ENCODE assay signal across 8 cellular contexts in the genomic region with DNA sequence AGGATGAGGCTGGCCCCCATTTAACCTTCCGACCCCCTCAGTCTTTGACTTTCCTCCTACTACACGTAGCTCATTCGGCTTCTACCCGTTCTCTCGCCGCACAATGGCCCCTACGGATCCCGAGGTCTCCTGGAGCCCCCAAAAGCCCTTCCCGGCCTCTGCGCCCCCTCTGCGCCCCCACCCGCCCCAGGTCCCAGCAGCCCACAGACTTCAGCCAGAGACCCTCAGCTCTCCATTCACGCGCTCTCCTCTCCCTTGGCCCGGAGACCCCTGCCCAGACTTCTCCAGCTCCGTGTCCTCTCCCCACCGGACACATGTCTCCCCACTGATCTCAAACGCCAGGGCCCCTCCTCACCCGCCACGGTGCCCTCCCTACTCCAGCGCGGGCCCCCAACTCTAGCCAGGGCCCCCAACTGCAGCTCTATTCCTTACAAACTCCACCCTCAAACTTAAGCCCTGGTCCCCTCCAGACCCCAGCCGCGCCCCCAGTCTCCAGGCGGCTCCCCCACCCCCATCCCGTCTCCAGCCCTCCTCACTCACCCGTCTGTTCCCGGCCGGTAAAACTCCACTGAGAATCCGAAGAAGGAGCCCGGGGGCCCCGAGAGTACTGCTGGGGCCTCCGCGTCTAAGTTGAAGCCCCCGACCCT. TPM values are rescaled to one million over a fixed set of nuclear protein-coding genes. Genes with fewer than 3 reads are reported as not detected.
A peak's percentile ranks its signal among the peaks of the same experiment; 100 is the strongest.
DNase-seq lines count a peak whose midpoint lies in the region; ATAC-seq and TF ChIP-seq lines count a peak whose summit lies in the region.

No MANE protein-coding gene starts in this region.

- peak overlapping the region; percentile 31 for H2BK15ac ChIP-seq in neuronal stem cell (ENCODE audit: low read length)

- WGBS in esophagus, 2 donors: 4 to 5% methylated on average over 30 to 35 of the region's 35 CpGs
- no CpG with 5 or more reads among the region's 35 CpGs for WGBS in neuronal stem cell (ENCODE audit: extremely low coverage in 2 of 2, insufficient read length in 2 of 2, insufficient replicate concordance in 1 of 2), 2 donors

- H2AFZ ChIP-seq in neuronal stem cell (ENCODE audit: low read length): peak overlapping the region; percentile 98

- H3K9me3 ChIP-seq in Panc1 (ENCODE audit: control insufficient read depth, insufficient read depth, low read depth, low read length): no peaks in the 10 kb centered on the region
- no peaks in the 10 kb centered on the region for H3K9me3 ChIP-seq in esophagus (ENCODE audit: control insufficient read depth in 2 of 2, insufficient read depth in 1 of 2, low read depth in 1 of 2, low read length in 1 of 2)
- H3K9me3 ChIP-seq in neuronal stem cell (replicated peaks in 1 of 2; ENCODE audit: control insufficient read depth in 2 of 2, insufficient read depth in 1 of 2, low read depth in 1 of 2, low read length in 2 of 2): no peaks in the 10 kb centered on the region

- peak overlapping the region; percentile 52 for H2BK120ac ChIP-seq in neuronal stem cell (ENCODE audit: low read depth, low read length)

- POLR2A ChIA-PET in Panc1 (lab: Charles Lee): interaction anchor here (0.6 kb wide), 2 partner anchors 48 to 72 kb away, joined by 3 to 8 read pairs; no protein-coding TSS in a partner anchor

- no TSS peak for BruUV-seq in Panc1 (replicated peaks; lab: Mats Ljungman, UMichigan)

- peak overlapping the region; percentile 76 for H3K4ac ChIP-seq in neuronal stem cell (ENCODE audit: low read length)

- DNase-seq in Panc1 (ENCODE audit: low read depth, low spot score) (no peak), neuronal stem cell (ENCODE audit: low spot score) (no peak), HUDEP-2 (lab: John Stamatoyannopoulos, UW; ENCODE audit: unreplicated experiment in 76 of 76) (no peak), DMS114 treated with DMSO at 0.1 percent for 48 hours (lab: John Stamatoyannopoulos, UW; ENCODE audit: unreplicated experiment) (no peak), NCI-H2171 treated with DMSO at 0.1 percent for 48 hours (lab: John Stamatoyannopoulos, UW) (no peak), left lobe of liver (ENCODE audit: low spot score) (no peak)

- H4K8ac ChIP-seq in neuronal stem cell (ENCODE audit: low read depth, low read length): no peak overlapping the region

- H3K27ac ChIP-seq in C4-2B: peak overlapping the region; percentile 72
- H3K27ac ChIP-seq in Panc1 (ENCODE audit: low read length): peak overlapping the region; percentile 93
- H3K27ac ChIP-seq in esophagus (ENCODE audit: low read depth in 2 of 2, low read length in 1 of 2): peak overlapping the region; percentile 82 to 88
- no peak overlapping the region for H3K27ac ChIP-seq in neuronal stem cell (replicated peaks; ENCODE audit: low read length)

- H3K79me1 ChIP-seq in neuronal stem cell (ENCODE audit: low read depth, low read length): peaks cover 4% of the 10 kb centered on the region

- no peak for TF ChIP-seq CTCF in C4-2B (conservative IDR thresholded peaks at IDR 0.05)
- TF ChIP-seq CTCF in Panc1 (IDR thresholded peaks at IDR 0.05): no peak

- no peak overlapping the region for H4K91ac ChIP-seq in neuronal stem cell (ENCODE audit: low read depth, low read length, poor library complexity)

- H3K18ac ChIP-seq in neuronal stem cell (ENCODE audit: low read length): peak overlapping the region; percentile 96

- peak overlapping the region; percentile 90 for H3K23ac ChIP-seq in neuronal stem cell (ENCODE audit: low read depth, low read length, poor library complexity)

- in situ Hi-C loops in Panc1 (cut with HindIII; ENCODE audit: low pct_unique_long_range_greater_than_20kb, low sequenced_read_pairs): no loop called here

- H3K27me3 ChIP-seq in Panc1 (ENCODE audit: control insufficient read depth, insufficient read depth, low read length): no peaks in the 10 kb centered on the region
- no peaks in the 10 kb centered on the region for H3K27me3 ChIP-seq in esophagus (ENCODE audit: control insufficient read depth in 1 of 2, insufficient read depth in 2 of 2, low read length in 2 of 2)
- peaks cover 0 to 27% (median 0%) of the 10 kb centered on the region in 3 experiments for H3K27me3 ChIP-seq in neuronal stem cell (ENCODE audit: control insufficient read depth in 3 of 3, insufficient read depth in 3 of 3, low read depth in 1 of 3, low read length in 3 of 3)

- peak overlapping the region; percentile 71 to 86 for H3K4me3 ChIP-seq in Panc1 (ENCODE audit: low read depth in 2 of 2, low read length in 2 of 2)
- peak overlapping the region; percentile 56 to 72 for H3K4me3 ChIP-seq in esophagus (ENCODE audit: low read depth in 1 of 2, low read length in 2 of 2)
- H3K4me3 ChIP-seq in neuronal stem cell (ENCODE audit: low read length in 2 of 2): peak overlapping the region; percentile 86 to 96

- H3K4me2 ChIP-seq in neuronal stem cell (ENCODE audit: insufficient read depth, low read length, poor library complexity, severe bottlenecking): peak overlapping the region; percentile 86

- CTCF ChIA-PET in Panc1 (lab: Charles Lee): interaction anchor here (0.7 kb wide), 1 partner anchor 19 kb away, joined by 4 read pairs; no protein-coding TSS in a partner anchor

- peak; percentile 15; the same call in 1 of the 2 replicates for ATAC-seq in Panc1
- ATAC-seq in left lobe of liver: no peak

- H3K36me3 ChIP-seq in Panc1 (ENCODE audit: control insufficient read depth, insufficient read depth, low read length): no peaks in the 10 kb centered on the region; the same call in 1 of the 2 replicates
- H3K36me3 ChIP-seq in esophagus (ENCODE audit: control insufficient read depth in 2 of 2, insufficient read depth in 2 of 2, low read length in 1 of 2): no peaks in the 10 kb centered on the region
- H3K36me3 ChIP-seq in neuronal stem cell (replicated peaks in 1 of 2; ENCODE audit: control insufficient read depth in 2 of 2, insufficient read depth in 2 of 2, low read length in 2 of 2): no peaks in the 10 kb centered on the region

- H3K9ac ChIP-seq in neuronal stem cell (ENCODE audit: low read depth, low read length, poor library complexity): peak overlapping the region; percentile 86

- intact Hi-C loops in Panc1 (cut with micrococcal nuclease; ENCODE audit: unreplicated experiment): no loop called here

- H2BK5ac ChIP-seq in neuronal stem cell (ENCODE audit: low read length): peak overlapping the region; percentile 45

- H3K4me1 ChIP-seq in Panc1 (ENCODE audit: control insufficient read depth, insufficient read depth, low read length) (peaks cover 35% of the 10 kb centered on the region), esophagus (ENCODE audit: control insufficient read depth in 2 of 2, insufficient read depth in 2 of 2, low read length in 1 of 2) (peaks cover under 1 to 2% of the 10 kb centered on the region in 2 donors), neuronal stem cell (ENCODE audit: control insufficient read depth in 2 of 2, insufficient read depth in 1 of 2, low read depth in 1 of 2, low read length in 2 of 2) (peaks cover 15 to 24% of the 10 kb centered on the region in 2 donors)

- H2AK5ac ChIP-seq in neuronal stem cell (ENCODE audit: low read depth, low read length): peak overlapping the region; percentile 7

- H3K14ac ChIP-seq in neuronal stem cell (ENCODE audit: low read length): peak overlapping the region; percentile 25

- no peak overlapping the region for H2BK12ac ChIP-seq in neuronal stem cell (ENCODE audit: low read length)

RNA-seq across cellular contexts. Expression of a gene that starts 0.5 kb away (rescaled TPM):
- total RNA-seq in Panc1 (2021; ENCODE audit: unreplicated experiment): 75.8 TPM
- polyA plus RNA-seq in Panc1 (2012; ENCODE audit: insufficient read length): 110 TPM
- polyA plus RNA-seq in esophagus: 10 to 100 TPM; 20.0 to 42.8 TPM
- 37.3 TPM for polyA plus RNA-seq in neuronal stem cell (2013, experiment 1 of 2)
- 38.6 TPM for polyA plus RNA-seq in neuronal stem cell (2013, experiment 2 of 2)
- total RNA-seq in left lobe of liver: 29.2 TPM

RNA-seq across cellular contexts. Expression of a gene that starts 34.0 kb away (rescaled TPM):
- total RNA-seq in Panc1 (2021; ENCODE audit: unreplicated experiment): 5.9 TPM
- polyA plus RNA-seq in Panc1 (2012; ENCODE audit: insufficient read length): 10.0 TPM
- 10 to 100 TPM; 44.6 to 49.9 TPM for polyA plus RNA-seq in esophagus
- polyA plus RNA-seq in neuronal stem cell (2013, experiment 1 of 2): 60.0 TPM
- polyA plus RNA-seq in neuronal stem cell (2013, experiment 2 of 2): 56.5 TPM
- 3.3 TPM for total RNA-seq in left lobe of liver

RNA-seq across cellular contexts. Expression of a gene that starts 54.3 kb away (rescaled TPM):
- total RNA-seq in Panc1 (2021; ENCODE audit: unreplicated experiment) (not detected), left lobe of liver (not detected)
- polyA plus RNA-seq in Panc1 (2012; ENCODE audit: insufficient read length): not detected
- under 1 TPM; 0.29 TPM for polyA plus RNA-seq in esophagus
- polyA plus RNA-seq in neuronal stem cell (2013, experiment 1 of 2): 0.03 TPM
- polyA plus RNA-seq in neuronal stem cell (2013, experiment 2 of 2): 0.04 TPM

RNA-seq across cellular contexts. Expression of a gene that starts 54.8 kb away (rescaled TPM):
- 0.49 TPM for total RNA-seq in Panc1 (2021; ENCODE audit: unreplicated experiment)
- not detected for polyA plus RNA-seq in Panc1 (2012; ENCODE audit: insufficient read length)
- under 1 TPM in 1 of 2 donors, not detected in 1; 0.16 TPM for polyA plus RNA-seq in esophagus
- polyA plus RNA-seq in neuronal stem cell (2013, experiment 1 of 2): not detected
- polyA plus RNA-seq in neuronal stem cell (2013, experiment 2 of 2): not detected
- total RNA-seq in left lobe of liver: 0.45 TPM
